In the genomic region with DNA sequence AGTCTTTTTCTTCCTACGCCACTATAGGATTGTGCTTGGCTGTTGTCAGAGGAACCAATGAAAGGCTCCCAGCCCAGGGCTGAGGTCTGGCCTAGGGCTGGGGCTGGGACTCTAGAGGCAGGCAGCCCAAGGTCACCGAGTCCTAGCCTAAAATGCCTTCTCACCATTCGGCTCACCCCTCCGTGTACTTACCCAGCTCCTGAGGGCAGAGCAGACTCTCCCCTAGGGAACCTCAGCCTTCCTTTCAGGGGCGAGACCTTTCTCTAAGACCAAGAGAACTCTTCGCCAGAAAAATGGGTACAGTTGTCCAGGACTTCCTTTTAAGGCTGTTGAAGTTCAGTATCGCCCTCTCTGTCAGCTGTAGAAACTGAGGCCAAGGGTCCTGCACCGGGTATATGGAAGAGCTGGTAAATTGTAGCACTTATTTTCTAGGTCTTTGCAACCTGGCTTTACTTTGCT, we compare ENCODE assay signal across 9 cellular contexts. TPM values are rescaled to one million over a fixed set of nuclear protein-coding genes. Genes with fewer than 3 reads are reported as not detected.
DNase-seq lines count a peak whose midpoint lies in the region; ATAC-seq, FAIRE-seq and TF ChIP-seq lines count a peak whose summit lies in the region.
"Had no signal": no experiment of that assay in that cellular context is flagged by ENCODE, and none has a peak within 500 bp of the region (broad histone marks: within the 10 kb centered on the region; RNA-seq: fewer than 3 reads in every experiment).

No MANE protein-coding gene starts in this region.

- TF ChIP-seq CTCF in astrocyte (IDR thresholded peaks at IDR 0.05; ENCODE audit: insufficient read depth, low read depth, low read length) (no peak), kidney epithelial cell (IDR thresholded peaks at IDR 0.05; ENCODE audit: insufficient read depth, low read length, poor library complexity, severe bottlenecking) (no peak), GM10248 (IDR thresholded peaks at IDR 0.05; ENCODE audit: control extremely low read depth, extremely low read depth, low read depth, missing control alignments) (no peak)

- peaks cover 41% of the 10 kb centered on the region for H3K4me1 ChIP-seq in astrocyte (ENCODE audit: insufficient read depth, low read length)
- peaks cover 9 to 51% (median 49%) of the 10 kb centered on the region in 5 donors for H3K4me1 ChIP-seq in subcutaneous abdominal adipose tissue (ENCODE audit: control insufficient read depth in 5 of 5, insufficient read depth in 5 of 5, low read length in 5 of 5)

- H3K27me3 ChIP-seq in astrocyte (ENCODE audit: insufficient read depth, low read length) (no peaks in the 10 kb centered on the region), kidney epithelial cell (ENCODE audit: control insufficient read depth, insufficient read depth, low read length) (no peaks in the 10 kb centered on the region), subcutaneous abdominal adipose tissue (ENCODE audit: control insufficient read depth in 5 of 5, insufficient read depth in 4 of 5, low read length in 5 of 5) (peaks cover 0 to 6% (median 0%) of the 10 kb centered on the region in 5 donors)

- H3K27me3 Mint-ChIP-seq in IgD-negative memory B cell (peaks cover 58% of the 10 kb centered on the region), astrocyte (ENCODE audit: low read depth, unreplicated experiment) (no peaks in the 10 kb centered on the region)

- no peaks in the 10 kb centered on the region for H3K9me3 Mint-ChIP-seq in IgD-negative memory B cell
- no peaks in the 10 kb centered on the region for H3K9me3 Mint-ChIP-seq in astrocyte (ENCODE audit: unreplicated experiment)

- H3K27ac Mint-ChIP-seq in IgD-negative memory B cell (peak overlapping the region in 1 of 3 donors; percentile 71), astrocyte (ENCODE audit: unreplicated experiment) (peak overlapping the region; percentile 91)

- H3K4me3 ChIP-seq in astrocyte (ENCODE audit: insufficient read depth, low read depth, low read length) = peak overlapping the region; percentile 91
- peak overlapping the region; percentile 71 for H3K4me3 ChIP-seq in kidney epithelial cell (ENCODE audit: low read depth, low read length)
- peak overlapping the region in 4 of 5 donors; percentile 48 to 92 (median 84) for H3K4me3 ChIP-seq in subcutaneous abdominal adipose tissue (ENCODE audit: low read depth in 1 of 5, low read length in 5 of 5)

- peaks cover 31% of the 10 kb centered on the region for H4K20me1 ChIP-seq in astrocyte (ENCODE audit: insufficient read depth, low read length)

- no peak for ATAC-seq in HG03520 (IDR thresholded peaks at IDR 0.05; ENCODE audit: unreplicated experiment)
- ATAC-seq in GM18858 (IDR thresholded peaks at IDR 0.05; ENCODE audit: unreplicated experiment) = no peak

- H2AFZ ChIP-seq in astrocyte (ENCODE audit: low read depth, low read length) = peak overlapping the region; percentile 71

- H3K4me1 Mint-ChIP-seq in IgD-negative memory B cell (peaks cover 8 to 11% (median 9%) of the 10 kb centered on the region in 3 donors), astrocyte (ENCODE audit: low read depth, unreplicated experiment) (peaks cover 33% of the 10 kb centered on the region)

- H3K79me2 ChIP-seq in astrocyte (ENCODE audit: insufficient read depth, low read length) = peaks cover 59% of the 10 kb centered on the region

- CTCF ChIA-PET in GM10248 (lab: Yijun Ruan, JAX) = no interaction called here

- H3K9ac ChIP-seq in astrocyte (ENCODE audit: low read length) = peak overlapping the region; percentile 90
- peak overlapping the region in 1 of 5 donors; percentile 68 for H3K9ac ChIP-seq in subcutaneous abdominal adipose tissue (ENCODE audit: low read length in 5 of 5)

- peak overlapping the region; percentile 97 for H3K4me2 ChIP-seq in astrocyte (ENCODE audit: low read length)

- H3K36me3 ChIP-seq in astrocyte (ENCODE audit: insufficient read depth, low read length) (no peaks in the 10 kb centered on the region), kidney epithelial cell (ENCODE audit: control insufficient read depth, insufficient read depth, low read length) (no peaks in the 10 kb centered on the region), subcutaneous abdominal adipose tissue (ENCODE audit: control insufficient read depth in 5 of 5, insufficient read depth in 5 of 5, low read length in 5 of 5) (no peaks in the 10 kb centered on the region)

- no peaks in the 10 kb centered on the region for H3K9me3 ChIP-seq in astrocyte (ENCODE audit: insufficient read depth, low read depth, low read length)
- H3K9me3 ChIP-seq in subcutaneous abdominal adipose tissue (ENCODE audit: control insufficient read depth in 5 of 5, low read length in 5 of 5) = no peaks in the 10 kb centered on the region

- no peak for FAIRE-seq in astrocyte (lab: Jason Lieb, UNC)
- FAIRE-seq: colon, GM18507 had no signal

- POLR2A ChIA-PET in GM10248 (lab: Yijun Ruan, JAX) = no interaction called here

- H3K36me3 Mint-ChIP-seq in IgD-negative memory B cell (no peaks in the 10 kb centered on the region), astrocyte (ENCODE audit: low read depth, unreplicated experiment) (no peaks in the 10 kb centered on the region)

- DNase-seq in astrocyte (ENCODE audit: low read depth) (no peak), kidney epithelial cell (ENCODE audit: low read depth) (no peak), GM10248 (ENCODE audit: extremely low spot score) (no peak)

- H3K27ac ChIP-seq in astrocyte (ENCODE audit: low read depth, low read length) (peak overlapping the region; percentile 90), subcutaneous abdominal adipose tissue (ENCODE audit: low read depth, low read length) (no peak overlapping the region)

- H3K4me3 Mint-ChIP-seq in IgD-negative memory B cell = peak overlapping the region in 3 of 4 donors; percentile 47 to 75 (median 63)
- peak overlapping the region; percentile 96 for H3K4me3 Mint-ChIP-seq in astrocyte (ENCODE audit: unreplicated experiment)

RNA-seq across cellular contexts. Expression of a gene that starts 1.7 kb away (rescaled TPM):
- not detected for polyA plus RNA-seq in IgD-negative memory B cell
- total RNA-seq in astrocyte = 19.4 and 23.4 TPM in 2 replicates
- 34.7 and 36.9 TPM in 2 replicates for total RNA-seq in kidney epithelial cell
